12 cellular contexts compared by ENCODE assay signal in the genomic region with DNA sequence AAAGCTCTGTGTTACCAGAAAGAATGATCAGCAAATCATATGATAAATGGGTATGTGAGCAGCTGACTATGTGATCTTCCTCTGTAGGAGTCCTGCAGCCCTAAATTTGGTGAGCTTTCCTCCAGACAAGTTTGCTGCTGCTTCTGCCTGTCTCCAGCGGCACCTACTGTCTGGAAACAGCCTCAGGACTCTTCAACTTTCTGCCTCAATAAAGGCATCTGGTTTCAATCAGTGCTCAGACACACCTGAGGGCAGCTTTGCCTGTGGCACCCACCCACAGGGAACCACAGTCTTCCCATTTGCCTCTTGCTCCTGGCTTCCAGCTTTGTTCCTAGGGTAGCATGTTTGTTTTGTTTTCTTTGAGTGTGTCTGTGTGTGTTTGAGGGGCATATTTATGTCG.
A peak's percentile ranks its signal among the peaks of the same experiment; 100 is the strongest.
DNase-seq lines count a peak whose midpoint lies in the region; ATAC-seq and TF ChIP-seq lines count a peak whose summit lies in the region.
"Had no signal": no experiment of that assay in that cellular context is flagged by ENCODE, and none has a peak within 500 bp of the region (broad histone marks: within the 10 kb centered on the region; RNA-seq: fewer than 3 reads in every experiment).

No MANE protein-coding gene starts in this region.

- 38 to 47% methylated on average over 2 of the region's 2 CpGs for WGBS in thyroid gland, 2 donors

- H3K27ac ChIP-seq in cardiac muscle cell = no peak overlapping the region
- H3K27ac ChIP-seq in thyroid gland = no peak overlapping the region

- intact Hi-C loops in Right ventricle myocardium superior (cut with DNase I) (no loop called here), thyroid gland (cut with DNase I) (no loop called here)

- H3K4me1 Mint-ChIP-seq in stimulated activated naive CD8-positive, alpha-beta T cell treated with anti-CD3 and anti-CD28 coated beads, Interleukin-15, amount 100 ng/mL, for 72 hours = no peaks in the 10 kb centered on the region

- no peak overlapping the region for H3K4me3 ChIP-seq in cardiac muscle cell
- no peak overlapping the region for H3K4me3 ChIP-seq in fibroblast of mammary gland (ENCODE audit: control insufficient read depth, low read depth, low read length)
- no peak overlapping the region for H3K4me3 ChIP-seq in thyroid gland (replicated peaks in 1 of 3)

- H3K4me3 Mint-ChIP-seq in stimulated activated naive CD8-positive, alpha-beta T cell treated with anti-CD3 and anti-CD28 coated beads, Interleukin-15, amount 100 ng/mL, for 72 hours = no peak overlapping the region
- H3K4me3 Mint-ChIP-seq: B cell had no signal

- no peak for ATAC-seq in Right ventricle myocardium superior (ENCODE audit: poor library complexity)
- ATAC-seq in stimulated activated naive CD8-positive, alpha-beta T cell treated with anti-CD3 and anti-CD28 coated beads, Interleukin-15, amount 100 ng/mL, for 72 hours = no peak

- TF ChIP-seq CTCF in cardiac muscle cell (IDR thresholded peaks at IDR 0.05; ENCODE audit: low read depth, low read length) (peak; percentile 10), fibroblast of mammary gland (conservative IDR thresholded peaks at IDR 0.05; ENCODE audit: control insufficient read depth, insufficient read depth, low read depth, low read length) (peak; percentile 37), thyroid gland (IDR thresholded peaks at IDR 0.05) (peak in 1 of 6 experiments; percentile 21)

- H3K27me3 Mint-ChIP-seq in stimulated activated naive CD8-positive, alpha-beta T cell treated with anti-CD3 and anti-CD28 coated beads, Interleukin-15, amount 100 ng/mL, for 72 hours = no peaks in the 10 kb centered on the region
- H3K27me3 Mint-ChIP-seq: B cell had no signal

- H3K9me3 Mint-ChIP-seq in stimulated activated naive CD8-positive, alpha-beta T cell treated with anti-CD3 and anti-CD28 coated beads, Interleukin-15, amount 100 ng/mL, for 72 hours = no peaks in the 10 kb centered on the region

- no peaks in the 10 kb centered on the region for H3K9me3 ChIP-seq in cardiac muscle cell (ENCODE audit: low read depth)
- H3K9me3 ChIP-seq in thyroid gland = no peaks in the 10 kb centered on the region

- H3K27ac Mint-ChIP-seq in stimulated activated naive CD8-positive, alpha-beta T cell treated with anti-CD3 and anti-CD28 coated beads, Interleukin-15, amount 100 ng/mL, for 72 hours = no peak overlapping the region
- H3K27ac Mint-ChIP-seq: B cell had no signal

- H3K27me3 ChIP-seq in cardiac muscle cell (no peaks in the 10 kb centered on the region), thyroid gland (no peaks in the 10 kb centered on the region)

- TF ChIP-seq POLR2A in thyroid gland (IDR thresholded peaks at IDR 0.05) = no peak

- DNase-seq in cardiac muscle cell (ENCODE audit: low read depth in 1 of 2, low spot score in 1 of 2) = peak; percentile 6 to 61
- no peak for DNase-seq in Right ventricle myocardium superior
- peak; percentile 14 for DNase-seq in RPMI8226
- DNase-seq in fibroblast of mammary gland (ENCODE audit: low read depth) = peak; percentile 37
- DNase-seq in thyroid gland = peak; percentile 9 to 14
- DNase-seq in stimulated activated CD4-positive, alpha-beta T cell treated with anti-CD3 and anti-CD28 coated beads, Interleukin-15, amount 100 ng/mL, for 24 hours = no peak
- DNase-seq in NCI-H1105 treated with DMSO at 0.1 percent for 48 hours (lab: John Stamatoyannopoulos, UW) = no peak
- no peak for DNase-seq in stimulated activated naive CD8-positive, alpha-beta T cell treated with anti-CD3 and anti-CD28 coated beads, Interleukin-15, amount 100 ng/mL, for 72 hours
- DNase-seq: HCEC 1CT, NCI-H510A treated with DMSO at 0.1 percent for 48 hours, occipital lobe had no signal

- H3K36me3 ChIP-seq in cardiac muscle cell (no peaks in the 10 kb centered on the region), thyroid gland (no peaks in the 10 kb centered on the region)

- H3K4me1 ChIP-seq in cardiac muscle cell (ENCODE audit: low read depth) (peaks cover 6% of the 10 kb centered on the region), thyroid gland (no peaks in the 10 kb centered on the region)

Comparison
In these comparisons a context has a peak if more than half of its experiments do, and no peak if none do; other contexts are left out.
1. DNase-seq: peak in cardiac muscle cell (2 of 2), RPMI8226 (single experiment), fibroblast of mammary gland (single experiment) and thyroid gland (2 of 2); none in Right ventricle myocardium superior (single experiment), stimulated activated CD4-positive, alpha-beta T cell treated with anti-CD3 and anti-CD28 coated beads, Interleukin-15, amount 100 ng/mL, for 24 hours (single experiment), NCI-H1105 treated with DMSO at 0.1 percent for 48 hours (single experiment) and stimulated activated naive CD8-positive, alpha-beta T cell treated with anti-CD3 and anti-CD28 coated beads, Interleukin-15, amount 100 ng/mL, for 72 hours (0 of 2).